24 cellular contexts compared by ENCODE assay signal in the genomic region with DNA sequence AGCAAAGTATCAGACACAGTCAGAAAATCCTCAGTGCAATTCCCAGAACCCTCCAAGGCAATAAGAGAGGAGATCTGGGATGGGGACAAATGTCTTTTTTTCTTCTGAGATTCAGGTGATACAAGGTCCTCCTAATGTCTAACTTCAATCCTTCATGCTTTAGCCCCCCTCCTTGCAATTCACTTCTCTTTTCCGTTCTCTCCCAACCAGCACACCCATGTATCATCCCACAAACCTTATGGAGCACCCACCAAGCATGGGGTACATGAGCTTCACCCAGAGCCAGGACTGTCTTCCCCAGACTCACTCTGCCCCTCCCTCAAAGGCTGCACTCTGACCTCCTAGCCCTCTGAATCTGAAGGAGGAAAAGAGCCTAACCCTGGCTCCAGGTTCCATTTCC. TPM values are rescaled to one million over a fixed set of nuclear protein-coding genes. Genes with fewer than 3 reads are reported as not detected.
A peak's percentile ranks its signal among the peaks of the same experiment; 100 is the strongest.
DNase-seq lines count a peak whose midpoint lies in the region; ATAC-seq, FAIRE-seq and TF ChIP-seq lines count a peak whose summit lies in the region.
"Had no signal": no experiment of that assay in that cellular context is flagged by ENCODE, and none has a peak within 500 bp of the region (broad histone marks: within the 10 kb centered on the region; RNA-seq: fewer than 3 reads in every experiment).

No MANE protein-coding gene starts in this region.

- H3K9ac ChIP-seq in H1 (replicated peaks in 1 of 4; ENCODE audit: extremely low read depth in 1 of 4, low read depth in 3 of 4, low read length in 3 of 4) = no peak overlapping the region

- H3K4me2 ChIP-seq in H1 (ENCODE audit: insufficient read depth in 1 of 2, low read depth in 2 of 2, low read length in 2 of 2) = no peak overlapping the region

- ATAC-seq in heart right ventricle (no peak), left cardiac atrium (no peak)
- ATAC-seq: sciatic nerve had no signal

- no peak for TF ChIP-seq RAD21 in H1 (IDR thresholded peaks at IDR 0.05 in 1 of 2, conservative IDR thresholded peaks at IDR 0.05 in 1 of 2; ENCODE audit: low read depth in 2 of 2, low read length in 2 of 2)

- peak overlapping the region in 9 of 10 donors; percentile 42 to 98 (median 91) for H3K27ac ChIP-seq in heart right ventricle
- H3K27ac ChIP-seq in H1 (ENCODE audit: low read depth, low read length) = no peak overlapping the region
- peak overlapping the region; percentile 40 to 87 for H3K27ac ChIP-seq in ovary
- H3K27ac ChIP-seq in uterus = peak overlapping the region; percentile 87 to 94
- H3K27ac ChIP-seq in effector memory CD4-positive, alpha-beta T cell (ENCODE audit: insufficient read depth, low read length, poor library complexity, severe bottlenecking) = no peak overlapping the region

- H2AFZ ChIP-seq in H1 (ENCODE audit: low read length) = no peak overlapping the region

- H4K8ac ChIP-seq in H1 (ENCODE audit: extremely low read depth, insufficient read depth, low read length) = no peak overlapping the region

- 76 to 82% methylated on average over 1 of the region's 1 CpG for WGBS in heart right ventricle, 2 donors
- WGBS in H1 (ENCODE audit: extremely low coverage in 1 of 2, insufficient coverage in 1 of 2, insufficient read length in 1 of 2, insufficient replicate concordance in 2 of 2, low coverage in 1 of 2, low lambda C conversion rate in 2 of 2, missing lambda C conversion rate in 1 of 2), 2 experiments = 89% methylated on average over 1 of the region's 1 CpG; no CpG with 5 or more reads in 1 of the 2 experiments
- WGBS in ovary, 3 donors = 91% methylated on average over 1 of the region's 1 CpG

- H3K9me3 ChIP-seq in heart right ventricle (no peaks in the 10 kb centered on the region), H1 (ENCODE audit: insufficient read depth in 2 of 2, low read depth in 1 of 2, low read length in 1 of 2) (no peaks in the 10 kb centered on the region), ovary (no peaks in the 10 kb centered on the region), uterus (no peaks in the 10 kb centered on the region)
- H3K9me3 ChIP-seq in effector memory CD4-positive, alpha-beta T cell (ENCODE audit: control insufficient read depth, low read length) = no peaks in the 10 kb centered on the region
- H3K9me3 ChIP-seq: MG63, upper lobe of left lung had no signal

- no peak overlapping the region for H3K18ac ChIP-seq in H1 (ENCODE audit: extremely low read depth, low read length)

- no peak overlapping the region for H4K5ac ChIP-seq in H1 (ENCODE audit: insufficient read length, low read depth, low read length)

- no peak overlapping the region for H3K4me3 ChIP-seq in heart right ventricle
- no peak overlapping the region for H3K4me3 ChIP-seq in H1 (ENCODE audit: extremely low read depth in 1 of 4, insufficient read depth in 2 of 4, low read depth in 3 of 4, low read length in 4 of 4)
- H3K4me3 ChIP-seq in ovary = no peak overlapping the region
- H3K4me3 ChIP-seq in uterus = no peak overlapping the region
- H3K4me3 ChIP-seq in effector memory CD4-positive, alpha-beta T cell (ENCODE audit: insufficient read depth, low read depth, low read length, poor library complexity, severe bottlenecking) = no peak overlapping the region
- H3K4me3 ChIP-seq: MG63, upper lobe of left lung had no signal

- intact Hi-C loops in heart right ventricle (cut with DNase I) = loop anchor here in 7 of 10 donors (2.0 to 10.0 kb wide), 5 partner anchors 17 to 169 kb away; partner anchors contain the start of genes G6PC3 (in 4 of the 7), PPY (in 1 of the 7) and TMEM101 (in 1 of the 7)
- intact Hi-C loops in left cardiac atrium (cut with DNase I) = loop anchor here in 1 of 2 donors (5.0 kb wide), 1 partner anchor 41 kb away; the partner anchor contains the start of gene G6PC3
- intact Hi-C loops in ovary (cut with DNase I) = loop anchor here in 1 of 4 donors (5.0 kb wide), 1 partner anchor 46 kb away; the partner anchor contains the start of gene LSM12
- intact Hi-C loops in uterus (cut with DNase I; ENCODE audit: low total_unique reads) = no loop called here

- peak overlapping the region; percentile 53; the same call in 1 of the 2 replicates for H2BK15ac ChIP-seq in H1 (ENCODE audit: low read length)

- 0 out of 2 replicates have a peak overlapping the region, but pooled peaks have one; percentile 75 for H2BK5ac ChIP-seq in H1 (ENCODE audit: low read depth, low read length)

- CTCF ChIA-PET in H1 (lab: Charles Lee; ENCODE audit: partially characterized antibody) = interaction anchor here (0.6 to 34.4 kb wide), 5 partner anchors 1 to 71 kb away, joined by 3 to 638 read pairs (median 26); partner anchors contain the start of gene HDAC5

- TF ChIP-seq EP300 in H1 (IDR thresholded peaks at IDR 0.05; ENCODE audit: borderline replicate concordance in 1 of 2, low read depth in 2 of 2, low read length in 2 of 2) (no peak), ovary (IDR thresholded peaks at IDR 0.05) (no peak)

- 0 out of 2 replicates have a peak overlapping the region, but pooled peaks have one; percentile 60 for H2BK12ac ChIP-seq in H1 (ENCODE audit: low read depth, low read length)

- POLR2A ChIA-PET in H1 (lab: Charles Lee; ENCODE audit: partially characterized antibody) = interaction anchor here (1.2 to 3.4 kb wide), 4 partner anchors 9 to 79 kb away, joined by 3 to 24 read pairs (median 4); partner anchors contain the start of gene HDAC5

- H4K20me1 ChIP-seq in H1 (replicated peaks in 1 of 2; ENCODE audit: control insufficient read depth in 1 of 2, insufficient read depth in 2 of 2, low read length in 2 of 2) = peaks cover 10 to 23% of the 10 kb centered on the region in 2 experiments

- H3K56ac ChIP-seq in H1 (replicated peaks; ENCODE audit: insufficient read length, low read depth, low read length) = no peak overlapping the region

- FAIRE-seq in H1 (lab: Jason Lieb, UNC) = no peak
- FAIRE-seq: endothelial cell of umbilical vein, GM19239 had no signal

- DNase-seq in heart right ventricle (no peak), left cardiac atrium (no peak), H1 (ENCODE audit: low read depth in 1 of 2, low spot score in 2 of 2) (no peak), ovary (no peak), uterus (no peak), cerebellar cortex (ENCODE audit: low spot score) (no peak), activated gamma-delta T cell treated with Interleukin-2 at 50 U/mL for 16 hours (no peak)
- DNase-seq in effector memory CD4-positive, alpha-beta T cell = no peak
- DNase-seq: activated CD4-positive, alpha-beta T cell treated with anti-CD3 and anti-CD28 coated beads for 1 hour; activated CD8-positive, alpha-beta memory T cell treated with anti-CD3 and anti-CD28 coated beads, Interleukin-2, amount 50 U/mL, for 48 hours; activated naive CD4-positive, alpha-beta T cell treated with Interleukin-2 at 50 U/mL for 16 hours; CD8-positive, alpha-beta memory T cell; immature natural killer cell; NCI-H1694; stimulated activated CD4-positive, alpha-beta T cell treated with anti-CD3 and anti-CD28 coated beads, Interleukin-2, amount 100 ng/mL, for 48 hours; T1000; upper lobe of left lung had no signal

- no peak overlapping the region; the same call in 1 of the 2 replicates for H2BK20ac ChIP-seq in H1 (ENCODE audit: low read length)

- H3K27me3 ChIP-seq in heart right ventricle (no peaks in the 10 kb centered on the region), H1 (replicated peaks in 1 of 4; ENCODE audit: control insufficient read depth in 3 of 4, extremely low read depth in 1 of 4, insufficient read depth in 3 of 4, low read length in 3 of 4) (no peaks in the 10 kb centered on the region; a peak in 1 of 7 replicates), ovary (no peaks in the 10 kb centered on the region), uterus (no peaks in the 10 kb centered on the region)
- no peaks in the 10 kb centered on the region for H3K27me3 ChIP-seq in effector memory CD4-positive, alpha-beta T cell (replicated peaks; ENCODE audit: control insufficient read depth, insufficient read depth, low read length, poor library complexity, severe bottlenecking)
- H3K27me3 ChIP-seq: MG63, upper lobe of left lung had no signal

- peaks cover 33% of the 10 kb centered on the region for H3K79me1 ChIP-seq in H1 (ENCODE audit: low read depth, low read length)

- TF ChIP-seq POLR2A in H1 (IDR thresholded peaks at IDR 0.05; ENCODE audit: control extremely low read depth in 1 of 2, low read depth in 2 of 2, low read length in 2 of 2) (no peak), ovary (IDR thresholded peaks at IDR 0.05) (no peak), uterus (IDR thresholded peaks at IDR 0.05) (no peak)

- peaks cover 0 to 58% of the 10 kb centered on the region in 2 experiments; a peak in 2 of 4 replicates for H3K79me2 ChIP-seq in H1 (ENCODE audit: control insufficient read depth in 1 of 2, insufficient read depth in 2 of 2, low read length in 2 of 2)

- no peak overlapping the region for H4K91ac ChIP-seq in H1 (replicated peaks; ENCODE audit: insufficient read length, low read length)

- no peak overlapping the region for H2AK5ac ChIP-seq in H1 (ENCODE audit: low read depth, low read length)

- no peak overlapping the region for H2BK120ac ChIP-seq in H1 (replicated peaks; ENCODE audit: low read depth, low read length)

- no peaks in the 10 kb centered on the region; the same call in 1 of the 2 replicates for H3K23me2 ChIP-seq in H1 (ENCODE audit: low read depth, low read length)

- peaks cover 56 to 98% (median 84%) of the 10 kb centered on the region in 9 donors for H3K4me1 ChIP-seq in heart right ventricle
- H3K4me1 ChIP-seq in H1 (replicated peaks in 1 of 4; ENCODE audit: control insufficient read depth in 3 of 4, insufficient read depth in 4 of 4, low read length in 3 of 4) = peaks cover under 1 to 34% (median 28%) of the 10 kb centered on the region in 4 experiments
- H3K4me1 ChIP-seq in ovary (ENCODE audit: insufficient read depth) = peaks cover 36% of the 10 kb centered on the region
- H3K4me1 ChIP-seq in uterus = peaks cover 20 to 46% of the 10 kb centered on the region in 2 donors
- H3K4me1 ChIP-seq in effector memory CD4-positive, alpha-beta T cell (ENCODE audit: control insufficient read depth, insufficient read depth, low read length, poor library complexity, severe bottlenecking) = peaks cover 12% of the 10 kb centered on the region

- no peak overlapping the region for H3K23ac ChIP-seq in H1 (ENCODE audit: insufficient read length)

- peaks cover 0 to 46% (median 9%) of the 10 kb centered on the region in 9 donors for H3K36me3 ChIP-seq in heart right ventricle
- H3K36me3 ChIP-seq in H1 (ENCODE audit: control insufficient read depth in 2 of 4, insufficient read depth in 4 of 4, low read length in 3 of 4) = peaks cover 0 to 2% (median 0%) of the 10 kb centered on the region in 4 experiments; a peak in 4 of 8 replicates
- H3K36me3 ChIP-seq in ovary = no peaks in the 10 kb centered on the region
- H3K36me3 ChIP-seq in uterus = no peaks in the 10 kb centered on the region
- peaks cover 20% of the 10 kb centered on the region for H3K36me3 ChIP-seq in effector memory CD4-positive, alpha-beta T cell (ENCODE audit: control insufficient read depth, insufficient read depth, low read length)
- H3K36me3 ChIP-seq: MG63 had no signal

- no peak for TF ChIP-seq CTCF in heart right ventricle (IDR thresholded peaks at IDR 0.05)
- no peak for TF ChIP-seq CTCF in H1 (IDR thresholded peaks at IDR 0.05; ENCODE audit: control extremely low read depth in 1 of 3, insufficient read depth in 1 of 3, low read depth in 1 of 3, low read length in 3 of 3)
- no peak for TF ChIP-seq CTCF in ovary (IDR thresholded peaks at IDR 0.05)
- TF ChIP-seq CTCF in uterus (IDR thresholded peaks at IDR 0.05) = no peak

- no peak overlapping the region for H3K4ac ChIP-seq in H1 (replicated peaks; ENCODE audit: insufficient read length, low read depth, low read length)

- H3K14ac ChIP-seq in H1 (ENCODE audit: insufficient read length) = no peak overlapping the region

RNA-seq across cellular contexts. Expression of gene HDAC5, which starts 10.1 kb away (rescaled TPM):
- total RNA-seq in heart right ventricle = 10 to 100 TPM; 55.2 to 85.4 (median 68.3) TPM
- 10 to 100 TPM; 56.3 to 63.7 TPM for polyA plus RNA-seq in heart right ventricle
- total RNA-seq in left cardiac atrium = 10 to 100 TPM; 39.2 to 57.9 TPM
- 48.5 and 54.0 TPM in 2 replicates for total RNA-seq in H1 (2021; fragmentation: NEBNext Ultra II Directional; extraction: Animal tissue kit (Norgen Biotek cat#: 25700))
- polyA plus RNA-seq in H1 (2011; rRNA removed) = 54.4 and 79.2 TPM in 2 replicates
- polyA plus RNA-seq in H1 (2011; cell fraction: cytosol; rRNA removed) = 78.3 TPM
- 103 TPM for polyA plus RNA-seq in H1 (2011; cell fraction: nucleus; rRNA removed)
- 31.8 to 62.6 TPM (median 53.9 TPM) in 4 replicates for polyA plus RNA-seq in H1 (2012, experiment 1 of 2)
- polyA plus RNA-seq in H1 (2012, experiment 2 of 2) = 44.0 TPM
- 23.8 TPM for polyA plus RNA-seq in H1 (2013, experiment 1 of 2)
- polyA plus RNA-seq in H1 (2013, experiment 2 of 2) = 23.7 TPM
- polyA minus RNA-seq in H1 (2011; rRNA and poly(A)+ RNA removed) = 77.4 and 115 TPM in 2 replicates
- 41.8 TPM for polyA minus RNA-seq in H1 (2011; cell fraction: cytosol; rRNA and poly(A)+ RNA removed)
- 57.9 TPM for polyA minus RNA-seq in H1 (2011; cell fraction: nucleus; rRNA and poly(A)+ RNA removed)
- 10 to 100 TPM; 35.1 to 97.6 (median 67.2) TPM for total RNA-seq in ovary
- polyA plus RNA-seq in ovary = 10 to 100 TPM; 11.4 to 75.8 TPM
- 10 to 100 TPM; 35.9 to 74.1 (median 58.0) TPM for total RNA-seq in uterus

RNA-seq across cellular contexts. Expression of gene HROB, which starts 28.3 kb away (rescaled TPM):
- total RNA-seq in heart right ventricle (1 to 10 TPM in 4 of 10 donors, under 1 TPM in 6; 0.49 to 1.9 (median 0.74) TPM), left cardiac atrium (1 to 10 TPM; 1.1 to 1.3 TPM), ovary (1 to 10 TPM in 3 of 7 donors, under 1 TPM in 4; 0.86 to 6.3 (median 0.97) TPM), uterus (1 to 10 TPM in 2 of 4 donors, not detected in 2; 1.6 to 2.4 TPM)
- polyA plus RNA-seq in heart right ventricle (under 1 TPM; 0.28 to 0.37 TPM), H1 (2011; rRNA removed) (21.6 and 24.1 TPM in 2 replicates), ovary (1 to 10 TPM; 1.0 TPM)
- 18.8 and 19.4 TPM in 2 replicates for total RNA-seq in H1 (2021; fragmentation: NEBNext Ultra II Directional; extraction: Animal tissue kit (Norgen Biotek cat#: 25700))
- polyA plus RNA-seq in H1 (2011; cell fraction: cytosol; rRNA removed) = 17.5 TPM
- 32.1 TPM for polyA plus RNA-seq in H1 (2011; cell fraction: nucleus; rRNA removed)
- 16.3 to 20.8 TPM (median 17.6 TPM) in 4 replicates for polyA plus RNA-seq in H1 (2012, experiment 1 of 2)
- polyA plus RNA-seq in H1 (2012, experiment 2 of 2) = 16.8 TPM
- 10.8 TPM for polyA plus RNA-seq in H1 (2013, experiment 1 of 2)
- 10.3 TPM for polyA plus RNA-seq in H1 (2013, experiment 2 of 2)
- polyA minus RNA-seq in H1 (2011; rRNA and poly(A)+ RNA removed) = 35.7 and 36.8 TPM in 2 replicates
- 17.8 TPM for polyA minus RNA-seq in H1 (2011; cell fraction: cytosol; rRNA and poly(A)+ RNA removed)
- 18.6 TPM for polyA minus RNA-seq in H1 (2011; cell fraction: nucleus; rRNA and poly(A)+ RNA removed)
- polyA plus RNA-seq: CD8-positive, alpha-beta memory T cell had no signal

RNA-seq across cellular contexts. Expression of gene G6PC3, which starts 42.8 kb away (rescaled TPM):
- total RNA-seq in heart right ventricle (10 to 100 TPM; 28.9 to 47.3 (median 32.9) TPM), left cardiac atrium (10 to 100 TPM; 32.9 to 44.4 TPM), ovary (10 to 100 TPM; 14.4 to 56.7 (median 36.2) TPM), uterus (10 to 100 TPM; 12.4 to 66.3 (median 33.8) TPM)
- polyA plus RNA-seq in heart right ventricle (100 to 1,000 TPM in 1 of 2 donors, 10 to 100 TPM in 1; 78.0 to 114 TPM), H1 (2011; rRNA removed) (343 and 436 TPM in 2 replicates), ovary (10 to 100 TPM; 37.1 to 49.1 TPM)
- total RNA-seq in H1 (2021; fragmentation: NEBNext Ultra II Directional; extraction: Animal tissue kit (Norgen Biotek cat#: 25700)) = 104 and 114 TPM in 2 replicates
- polyA plus RNA-seq in H1 (2011; cell fraction: cytosol; rRNA removed) = 191 TPM
- polyA plus RNA-seq in H1 (2011; cell fraction: nucleus; rRNA removed) = 198 TPM
- 143 to 233 TPM (median 204 TPM) in 4 replicates for polyA plus RNA-seq in H1 (2012, experiment 1 of 2)
- polyA plus RNA-seq in H1 (2012, experiment 2 of 2) = 249 TPM
- polyA plus RNA-seq in H1 (2013, experiment 1 of 2) = 394 TPM
- polyA plus RNA-seq in H1 (2013, experiment 2 of 2) = 451 TPM
- polyA minus RNA-seq in H1 (2011; rRNA and poly(A)+ RNA removed) = 132 and 168 TPM in 2 replicates
- polyA minus RNA-seq in H1 (2011; cell fraction: cytosol; rRNA and poly(A)+ RNA removed) = 151 TPM
- 96.9 TPM for polyA minus RNA-seq in H1 (2011; cell fraction: nucleus; rRNA and poly(A)+ RNA removed)

RNA-seq across cellular contexts. Expression of gene LSM12, which starts 46.9 kb away (rescaled TPM):
- total RNA-seq in heart right ventricle = 10 to 100 TPM; 37.9 to 60.7 (median 43.8) TPM
- polyA plus RNA-seq in heart right ventricle = 10 to 100 TPM; 25.2 to 41.7 TPM
- total RNA-seq in left cardiac atrium = 10 to 100 TPM; 39.4 to 57.5 TPM
- 118 and 142 TPM in 2 replicates for total RNA-seq in H1 (2021; fragmentation: NEBNext Ultra II Directional; extraction: Animal tissue kit (Norgen Biotek cat#: 25700))
- 51.6 and 69.8 TPM in 2 replicates for polyA plus RNA-seq in H1 (2011; rRNA removed)
- polyA plus RNA-seq in H1 (2011; cell fraction: cytosol; rRNA removed) = 57.3 TPM
- polyA plus RNA-seq in H1 (2011; cell fraction: nucleus; rRNA removed) = 31.1 TPM
- polyA plus RNA-seq in H1 (2012, experiment 1 of 2) = 59.4 to 75.6 TPM (median 69.7 TPM) in 4 replicates
- 76.0 TPM for polyA plus RNA-seq in H1 (2012, experiment 2 of 2)
- 126 TPM for polyA plus RNA-seq in H1 (2013, experiment 1 of 2)
- polyA plus RNA-seq in H1 (2013, experiment 2 of 2) = 129 TPM
- 83.5 and 95.8 TPM in 2 replicates for polyA minus RNA-seq in H1 (2011; rRNA and poly(A)+ RNA removed)
- polyA minus RNA-seq in H1 (2011; cell fraction: cytosol; rRNA and poly(A)+ RNA removed) = 54.6 TPM
- 32.1 TPM for polyA minus RNA-seq in H1 (2011; cell fraction: nucleus; rRNA and poly(A)+ RNA removed)
- total RNA-seq in ovary = 10 to 100 TPM; 21.3 to 54.6 (median 37.1) TPM
- polyA plus RNA-seq in ovary = 10 to 100 TPM; 17.1 to 29.2 TPM
- total RNA-seq in uterus = 10 to 100 TPM; 24.5 to 49.8 (median 37.1) TPM

RNA-seq across cellular contexts. Expression of gene ASB16, which starts 57.1 kb away (rescaled TPM):
- total RNA-seq in heart right ventricle = 10 to 100 TPM; 12.4 to 16.4 (median 13.6) TPM
- polyA plus RNA-seq in heart right ventricle = 1 to 10 TPM in 1 of 2 donors, under 1 TPM in 1; 0.64 to 6.5 TPM
- total RNA-seq in left cardiac atrium = 1 to 10 TPM; 4.9 to 8.7 TPM
- total RNA-seq in H1 (2021; fragmentation: NEBNext Ultra II Directional; extraction: Animal tissue kit (Norgen Biotek cat#: 25700)) = 0.19 TPM in 1 of 2 replicates, not detected in the other
- polyA plus RNA-seq in H1 (2011; rRNA removed) = 0.05 and 0.09 TPM in 2 replicates
- polyA plus RNA-seq in H1 (2011; cell fraction: cytosol; rRNA removed) = 0.05 TPM
- polyA plus RNA-seq in H1 (2011; cell fraction: nucleus; rRNA removed) = 0.17 TPM
- 1.7 to 2.5 TPM (median 2.3 TPM) in 4 replicates for polyA plus RNA-seq in H1 (2012, experiment 1 of 2)
- 0.79 TPM for polyA plus RNA-seq in H1 (2012, experiment 2 of 2)
- 0.06 TPM for polyA plus RNA-seq in H1 (2013, experiment 1 of 2)
- polyA plus RNA-seq in H1 (2013, experiment 2 of 2) = 0.04 TPM
- 0.10 TPM in 1 of 2 replicates, not detected in the other for polyA minus RNA-seq in H1 (2011; rRNA and poly(A)+ RNA removed)
- not detected for polyA minus RNA-seq in H1 (2011; cell fraction: cytosol; rRNA and poly(A)+ RNA removed)
- not detected for polyA minus RNA-seq in H1 (2011; cell fraction: nucleus; rRNA and poly(A)+ RNA removed)
- 1 to 10 TPM in 3 of 7 donors, under 1 TPM in 3, not detected in 1; 0.24 to 1.8 (median 0.98) TPM for total RNA-seq in ovary
- polyA plus RNA-seq in ovary = 1 to 10 TPM in 1 of 2 donors, under 1 TPM in 1; 0.10 to 1.3 TPM
- 1 to 10 TPM in 2 of 4 donors, under 1 TPM in 1, not detected in 1; 0.14 to 2.3 (median 1.3) TPM for total RNA-seq in uterus
- total RNA-seq: Daoy, endothelial cell of umbilical vein, NCI-H460, SK-MEL-5 had no signal
- polyA plus RNA-seq: endothelial cell of umbilical vein had no signal

Comparison
In these comparisons a context has a peak if more than half of its experiments do, and no peak if none do; other contexts are left out.
1. H3K27ac ChIP-seq: peak in heart right ventricle (9 of 10), ovary (2 of 2) and uterus (2 of 2); none in H1 (single experiment) and effector memory CD4-positive, alpha-beta T cell (single experiment).